In genomic region chr14:104786091-104786586, GRCh38 we compare ENCODE assay signal across 17 cellular contexts. TPM values are rescaled to one million over a fixed set of nuclear protein-coding genes. Genes with fewer than 3 reads are reported as not detected.
DNase-seq lines count a peak whose midpoint lies in the region; ATAC-seq, FAIRE-seq and TF ChIP-seq lines count a peak whose summit lies in the region.
"Had no signal": no experiment of that assay in that cellular context is flagged by ENCODE, and none has a peak within 500 bp of the region (broad histone marks: within the 10 kb centered on the region; RNA-seq: fewer than 3 reads in every experiment).

No MANE protein-coding gene starts in this region.

- TF ChIP-seq POLR2A in GM18505 (IDR thresholded peaks at IDR 0.05; ENCODE audit: borderline replicate concordance, extremely low read depth, insufficient read depth, insufficient read length) = no peak

- H3K4me3 ChIP-seq in HL-60 (replicated peaks; ENCODE audit: insufficient read depth, low read length) (no peak overlapping the region), pancreas (no peak overlapping the region)
- H3K4me3 ChIP-seq: GM23338 had no signal

- no peaks in the 10 kb centered on the region for H3K36me3 ChIP-seq in pancreas

- H3K9me3 ChIP-seq in pancreas = no peaks in the 10 kb centered on the region

- WGBS in pancreas, 2 donors = 64 to 69% methylated on average over 12 of the region's 14 CpGs

- H3K27ac ChIP-seq in HL-60 (replicated peaks) (peak overlapping the region; percentile 89), pancreas (no peak overlapping the region)

- DNase-seq in CD14-positive monocyte (ENCODE audit: low spot score) = no peak
- DNase-seq in HL-60 (ENCODE audit: low read depth in 1 of 2, low spot score in 1 of 2) = peak; percentile 56 to 74
- no peak for DNase-seq in left cardiac atrium
- peak in 2 of 6 donors; percentile 36 to 67 for DNase-seq in pancreas
- DNase-seq in stimulated activated naive CD4-positive, alpha-beta T cell treated with Interleukin-2 at 50 U/mL for 16 hours (lab: John Stamatoyannopoulos, UW) = no peak
- DNase-seq in KBM-7 = no peak
- DNase-seq: activated CD4-positive, alpha-beta T cell treated with anti-CD3 and anti-CD28 coated beads, Interleukin-2, amount 50 U/mL, for 1 hour; DMS79 treated with DMSO at 0.1 percent for 48 hours; erythroblast; kidney; NCI-H774; T-helper 1 cell had no signal

- H3K27me3 Mint-ChIP-seq in CD14-positive monocyte (ENCODE audit: low read depth in 3 of 3) = peaks cover 0 to 2% (median 0%) of the 10 kb centered on the region in 3 donors

- peak overlapping the region in 3 of 7 donors; percentile 63 to 86 (median 68) for H3K27ac Mint-ChIP-seq in CD14-positive monocyte
- H3K27ac Mint-ChIP-seq: activated T-helper 1 cell treated with anti-CD3 and anti-CD28 coated beads, Interleukin-12 subunit alpha, Interleukin-12 subunit beta, Interleukin-2, Interleukin-4 antibody, amounts not matched to agents 30 ng/mL and 10 ng/mL and 1 ng/mL, durations not matched to agents 14 hours and 24 hours and 36 hours; GM23338 had no signal

- H3K36me3 Mint-ChIP-seq in CD14-positive monocyte = peaks cover 17 to 35% of the 10 kb centered on the region in 2 donors

- no peaks in the 10 kb centered on the region for H3K9me3 Mint-ChIP-seq in CD14-positive monocyte
- H3K9me3 Mint-ChIP-seq: activated T-helper 1 cell treated with anti-CD3 and anti-CD28 coated beads, Interleukin-12 subunit alpha, Interleukin-12 subunit beta, Interleukin-2, Interleukin-4 antibody, amounts not matched to agents 30 ng/mL and 10 ng/mL and 1 ng/mL, durations not matched to agents 14 hours and 24 hours and 36 hours; GM23338 had no signal

- FAIRE-seq in pancreas (lab: Jason Lieb, UNC) = no peak
- FAIRE-seq: astrocyte, kidney had no signal

- intact Hi-C loops in CD14-positive monocyte (cut with micrococcal nuclease) = no loop called here
- intact Hi-C loops in left cardiac atrium (cut with DNase I) = no loop called here
- intact Hi-C loops in pancreas (cut with DNase I) = no loop called here

- TF ChIP-seq CTCF in CD14-positive monocyte (IDR thresholded peaks at IDR 0.05) (no peak), HL-60 (IDR thresholded peaks at IDR 0.05; ENCODE audit: insufficient read depth, low read length) (no peak), pancreas (IDR thresholded peaks at IDR 0.05) (no peak)

- H3K27me3 ChIP-seq in HL-60 (ENCODE audit: insufficient read depth, poor library complexity, severe bottlenecking) (no peaks in the 10 kb centered on the region), pancreas (no peaks in the 10 kb centered on the region)

- peak overlapping the region; percentile 41 to 63 for H3K4me3 Mint-ChIP-seq in CD14-positive monocyte
- H3K4me3 Mint-ChIP-seq: activated T-helper 1 cell treated with anti-CD3 and anti-CD28 coated beads, Interleukin-12 subunit alpha, Interleukin-12 subunit beta, Interleukin-2, Interleukin-4 antibody, amounts not matched to agents 30 ng/mL and 10 ng/mL and 1 ng/mL, durations not matched to agents 14 hours and 24 hours and 36 hours; GM23338 had no signal

- peaks cover 0 to 7% (median 6%) of the 10 kb centered on the region in 3 donors for H3K4me1 ChIP-seq in pancreas

- peaks cover 38% of the 10 kb centered on the region for H3K4me1 Mint-ChIP-seq in CD14-positive monocyte
- H3K4me1 Mint-ChIP-seq: GM23338 had no signal

- peak; percentile 28 to 39 for ATAC-seq in left cardiac atrium
- ATAC-seq in pancreas = peak in 3 of 4 donors; percentile 3 to 30 (median 22)
- no peak for ATAC-seq in GM18505 (IDR thresholded peaks at IDR 0.05; ENCODE audit: unreplicated experiment)
- ATAC-seq: GM23338, Panc1 had no signal

- in situ Hi-C loops in KBM-7 (cut with MboI; ENCODE audit: low pct_unique_long_range_greater_than_20kb, low sequenced_read_pairs) = no loop called here

RNA-seq across cellular contexts. Expression of gene AKT1, which starts 9.4 kb away (rescaled TPM):
- 10 to 100 TPM in 1 of 2 donors, 1 to 10 TPM in 1; 7.2 to 26.4 TPM for polyA plus RNA-seq in CD14-positive monocyte
- 100 to 1,000 TPM; 113 to 127 TPM for total RNA-seq in left cardiac atrium
- total RNA-seq in pancreas = 100 to 1,000 TPM in 1 of 6 donors, 10 to 100 TPM in 5; 70.0 to 102 (median 79.7) TPM
- polyA plus RNA-seq in pancreas = 100 to 1,000 TPM in 1 of 2 donors, 10 to 100 TPM in 1; 84.7 to 106 TPM

RNA-seq across cellular contexts. Expression of gene ZBTB42, which starts 14.8 kb away (rescaled TPM):
- polyA plus RNA-seq in CD14-positive monocyte (under 1 TPM; 0.49 to 0.68 TPM), pancreas (1 to 10 TPM; 4.1 to 7.6 TPM)
- total RNA-seq in left cardiac atrium (1 to 10 TPM; 5.2 to 8.1 TPM), pancreas (10 to 100 TPM in 1 of 6 donors, 1 to 10 TPM in 5; 7.8 to 10.8 (median 8.5) TPM)

RNA-seq across cellular contexts. Expression of gene SIVA1, which starts 33.2 kb away (rescaled TPM):
- 100 to 1,000 TPM; 156 to 193 TPM for polyA plus RNA-seq in CD14-positive monocyte
- total RNA-seq in left cardiac atrium = 10 to 100 TPM; 67.6 to 68.7 TPM
- 10 to 100 TPM; 29.1 to 54.6 (median 38.8) TPM for total RNA-seq in pancreas
- 100 to 1,000 TPM in 1 of 2 donors, 10 to 100 TPM in 1; 76.3 to 136 TPM for polyA plus RNA-seq in pancreas

Comparison
In these comparisons a context has a peak if more than half of its experiments do, and no peak if none do; other contexts are left out.
1. DNase-seq: peak in HL-60 (2 of 2); none in CD14-positive monocyte (single experiment), left cardiac atrium (single experiment), stimulated activated naive CD4-positive, alpha-beta T cell treated with Interleukin-2 at 50 U/mL for 16 hours (single experiment) and KBM-7 (single experiment).